1 cellular context compared by ENCODE assay signal in genomic region chr1:165697881-165698842, GRCh38.
TF ChIP-seq lines count a peak whose summit lies in the region.

Gene ALDH9A1 (minus strand): TSS chr1:165698562. CDS start chr1:165698558, 4 bp downstream.

TF ChIP-seq in HepG2, 621 proteins besides CTCF, POLR2A, EP300 and RAD21 (continued from another document):
- TF ChIP-seq HOMEZ (CRISPR knock-in tag; IDR thresholded peaks at IDR 0.05; ENCODE audit: low read depth) (no peak; the same call in 1 of the 2 replicates), HBP1 (CRISPR knock-in tag; IDR thresholded peaks at IDR 0.05; ENCODE audit: low read depth) (0 out of 2 replicates have a peak, but pooled peaks have one; percentile 36), DNMT1 (CRISPR knock-in tag; IDR thresholded peaks at IDR 0.05) (no peak), MLLT10 (CRISPR knock-in tag; IDR thresholded peaks at IDR 0.05) (no peak), GRHL1 (CRISPR knock-in tag; conservative IDR thresholded peaks at IDR 0.05) (no peak), WIZ (CRISPR knock-in tag; IDR thresholded peaks at IDR 0.05) (0 out of 2 replicates have a peak, but pooled peaks have one; percentile 69), GATA4 (IDR thresholded peaks at IDR 0.05; ENCODE audit: borderline replicate concordance, low read depth) (no peak), ZNF790 (CRISPR knock-in tag; IDR thresholded peaks at IDR 0.05; ENCODE audit: borderline replicate concordance) (peak; percentile 77; the same call in 1 of the 2 replicates), ETS1 (CRISPR knock-in tag; IDR thresholded peaks at IDR 0.05) (no peak), ZNF383 (CRISPR knock-in tag; IDR thresholded peaks at IDR 0.05; ENCODE audit: borderline replicate concordance) (no peak), ZNF646 (CRISPR knock-in tag; IDR thresholded peaks at IDR 0.05) (no peak), KAT7 (CRISPR knock-in tag; IDR thresholded peaks at IDR 0.05; ENCODE audit: borderline replicate concordance) (peak; percentile 74), KAT2B (IDR thresholded peaks at IDR 0.05; ENCODE audit: borderline replicate concordance, low read depth, low read length) (no peak), ZNF235 (CRISPR knock-in tag; IDR thresholded peaks at IDR 0.05; ENCODE audit: borderline replicate concordance) (no peak), ZNF256 (CRISPR knock-in tag; conservative IDR thresholded peaks at IDR 0.05) (no peak), ZNF18 (CRISPR knock-in tag; IDR thresholded peaks at IDR 0.05; ENCODE audit: insufficient replicate concordance) (no peak), CREB3 (CRISPR knock-in tag; IDR thresholded peaks at IDR 0.05) (no peak), ZNF484 (CRISPR knock-in tag; IDR thresholded peaks at IDR 0.05; ENCODE audit: borderline replicate concordance, low read depth) (peak; percentile 74; the same call in 1 of the 2 replicates), REST (IDR thresholded peaks at IDR 0.05; ENCODE audit: borderline replicate concordance in 1 of 2, low read depth in 1 of 2, low read length in 2 of 2) (no peak), SRF (IDR thresholded peaks at IDR 0.05; ENCODE audit: low read depth, low read length) (no peak), HDAC1 (CRISPR knock-in tag; IDR thresholded peaks at IDR 0.05) (peak; percentile 67), FOSL2 (CRISPR knock-in tag; IDR thresholded peaks at IDR 0.05) (peak; percentile 17; the same call in 1 of the 2 replicates), BATF2 (CRISPR knock-in tag; IDR thresholded peaks at IDR 0.05) (peak; percentile 53; the same call in 1 of the 2 replicates), ZBTB1 (CRISPR knock-in tag; IDR thresholded peaks at IDR 0.05; ENCODE audit: borderline replicate concordance) (no peak), ZNF713 (CRISPR knock-in tag; IDR thresholded peaks at IDR 0.05) (no peak), ATF7 (IDR thresholded peaks at IDR 0.05) (no peak), ATF7 (CRISPR knock-in tag; IDR thresholded peaks at IDR 0.05) (no peak)
